9 cellular contexts compared by ENCODE assay signal in genomic region chr15:90414408-90415028, GRCh38. TPM values are rescaled to one million over a fixed set of nuclear protein-coding genes. Genes with fewer than 3 reads are reported as not detected.
DNase-seq lines count a peak whose midpoint lies in the region; ATAC-seq and TF ChIP-seq lines count a peak whose summit lies in the region.
"Had no signal": no experiment of that assay in that cellular context is flagged by ENCODE, and none has a peak within 500 bp of the region (broad histone marks: within the 10 kb centered on the region; RNA-seq: fewer than 3 reads in every experiment).

No MANE protein-coding gene starts in this region.

- no peaks in the 10 kb centered on the region for H3K36me3 ChIP-seq in CD4-positive, alpha-beta memory T cell (ENCODE audit: insufficient read depth, low read length)

- H3K4me1 Mint-ChIP-seq in CD4-positive, alpha-beta memory T cell, result peaks cover 58 to 88% (median 74%) of the 10 kb centered on the region in 4 donors
- peaks cover 41% of the 10 kb centered on the region for H3K4me1 Mint-ChIP-seq in progenitor cell of endocrine pancreas (ENCODE audit: low read depth)

- H3K4me3 ChIP-seq in CD4-positive, alpha-beta memory T cell (ENCODE audit: low read length in 2 of 2), result no peak overlapping the region
- H3K4me3 ChIP-seq: K562 had no signal

- intact Hi-C loops in CD4-positive, alpha-beta memory T cell (cut with micrococcal nuclease), result no loop called here

- TF ChIP-seq CTCF in progenitor cell of endocrine pancreas (IDR thresholded peaks at IDR 0.05; ENCODE audit: unreplicated experiment), result no peak

- H3K4me1 ChIP-seq in CD4-positive, alpha-beta memory T cell (ENCODE audit: insufficient read depth, low read length), result peaks cover 63% of the 10 kb centered on the region

- POLR2A ChIA-PET in CD4-positive, alpha-beta memory T cell (lab: Charles Lee; ENCODE audit: partially characterized antibody), result interaction anchor here (1.1 to 1.3 kb wide), 2 partner anchors 13 to 26 kb away, joined by 3 to 6 read pairs; partner anchors contain the start of gene IQGAP1

- peaks cover 0 to 3% (median 0%) of the 10 kb centered on the region in 8 donors for H3K9me3 Mint-ChIP-seq in CD4-positive, alpha-beta memory T cell
- H3K9me3 Mint-ChIP-seq in progenitor cell of endocrine pancreas (ENCODE audit: low read depth), result peaks cover 6% of the 10 kb centered on the region

- peaks cover 19 to 22% of the 10 kb centered on the region in 2 donors for H3K36me3 Mint-ChIP-seq in CD4-positive, alpha-beta memory T cell
- H3K36me3 Mint-ChIP-seq in progenitor cell of endocrine pancreas (ENCODE audit: insufficient read depth), result peaks cover 23% of the 10 kb centered on the region

- H3K9me3 ChIP-seq in CD4-positive, alpha-beta memory T cell (ENCODE audit: control insufficient read depth in 1 of 2, low read length in 2 of 2), result no peaks in the 10 kb centered on the region

- peak in 1 of 5 donors; percentile 35 for DNase-seq in CD4-positive, alpha-beta memory T cell
- peak; percentile 83 for DNase-seq in RPMI7951 (ENCODE audit: low read depth)
- peak; percentile 81 for DNase-seq in dedifferentiated amniotic fluid mesenchymal stem cell (ENCODE audit: extremely low spot score)
- DNase-seq in progenitor cell of endocrine pancreas (ENCODE audit: low spot score, unreplicated experiment), result no peak
- DNase-seq in NCI-H82 (lab: John Stamatoyannopoulos, UW), result no peak
- no peak for DNase-seq in NCI-H526 (lab: John Stamatoyannopoulos, UW)

- H3K27ac ChIP-seq in CD4-positive, alpha-beta memory T cell (ENCODE audit: low read depth, low read length), result no peak overlapping the region

- ATAC-seq in GM19467 (IDR thresholded peaks at IDR 0.05; ENCODE audit: unreplicated experiment) (no peak), GM18909 (IDR thresholded peaks at IDR 0.05; ENCODE audit: poor library complexity, unreplicated experiment) (no peak)

- peak overlapping the region in 6 of 7 donors; percentile 5 to 93 (median 72) for H3K27ac Mint-ChIP-seq in CD4-positive, alpha-beta memory T cell
- H3K27ac Mint-ChIP-seq in progenitor cell of endocrine pancreas, result peak overlapping the region; percentile 93

- no peaks in the 10 kb centered on the region for H3K27me3 ChIP-seq in CD4-positive, alpha-beta memory T cell (ENCODE audit: insufficient read depth, low read length)

- no peaks in the 10 kb centered on the region for H3K27me3 Mint-ChIP-seq in CD4-positive, alpha-beta memory T cell
- no peaks in the 10 kb centered on the region for H3K27me3 Mint-ChIP-seq in progenitor cell of endocrine pancreas

- peak overlapping the region in 6 of 8 donors; percentile 15 to 74 (median 50) for H3K4me3 Mint-ChIP-seq in CD4-positive, alpha-beta memory T cell
- no peak overlapping the region for H3K4me3 Mint-ChIP-seq in progenitor cell of endocrine pancreas (ENCODE audit: low read depth)

- CTCF ChIA-PET in CD4-positive, alpha-beta memory T cell (lab: Charles Lee; ENCODE audit: partially characterized antibody), result interaction anchor here (3.1 kb wide), 1 partner anchor 53 kb away, joined by 11 read pairs; no protein-coding TSS in a partner anchor

RNA-seq across cellular contexts. Expression of gene IQGAP1, which starts 26.5 kb away (rescaled TPM):
- total RNA-seq in CD4-positive, alpha-beta memory T cell, result 100 to 1,000 TPM; 128 to 132 TPM
- polyA plus RNA-seq in CD4-positive, alpha-beta memory T cell, result 100 to 1,000 TPM in 1 of 2 donors, 10 to 100 TPM in 1; 86.1 to 121 TPM
- total RNA-seq in RPMI7951 (2014; rRNA removed; shearing (Covaris generic)), result 234 and 273 TPM in 2 replicates
- total RNA-seq in progenitor cell of endocrine pancreas, result 141 and 142 TPM in 2 replicates

Comparison
In these comparisons a context has a peak if more than half of its experiments do, and no peak if none do; other contexts are left out.
1. DNase-seq: peak in RPMI7951 (single experiment) and dedifferentiated amniotic fluid mesenchymal stem cell (single experiment); none in progenitor cell of endocrine pancreas (single experiment), NCI-H82 (single experiment) and NCI-H526 (0 of 2).